ENCODE assay signal across 10 cellular contexts in the genomic region with DNA sequence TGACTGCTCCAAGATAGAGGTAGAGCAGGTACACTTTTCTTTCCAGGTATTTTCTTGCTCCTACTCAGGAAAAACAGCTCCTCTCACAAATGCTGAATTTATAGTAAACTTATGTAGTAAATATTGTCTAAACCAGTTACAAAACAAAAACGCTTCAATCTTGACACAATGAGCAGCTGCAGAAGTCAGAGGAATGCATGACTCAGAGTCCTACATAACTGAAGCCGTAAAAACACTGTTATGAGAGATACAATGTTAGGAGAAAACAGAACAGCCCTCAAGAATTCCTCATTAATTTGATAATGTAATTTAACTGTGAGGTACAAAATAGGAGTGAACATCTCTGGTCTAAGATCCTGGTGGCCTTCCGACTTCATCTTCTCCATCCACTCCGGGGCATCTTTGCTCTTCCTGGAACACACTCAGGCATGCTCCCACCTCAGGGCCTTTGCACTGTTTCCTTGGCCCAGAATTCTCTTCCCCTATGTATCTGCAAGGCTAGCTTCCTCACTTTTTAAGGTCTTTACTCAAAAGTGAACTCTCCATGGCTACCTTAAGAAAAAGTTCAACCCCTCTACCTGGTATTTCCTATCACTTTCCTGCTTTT.
A peak's percentile ranks its signal among the peaks of the same experiment; 100 is the strongest.
DNase-seq lines count a peak whose midpoint lies in the region; ATAC-seq and TF ChIP-seq lines count a peak whose summit lies in the region.
"Had no signal": no experiment of that assay in that cellular context is flagged by ENCODE, and none has a peak within 500 bp of the region (broad histone marks: within the 10 kb centered on the region; RNA-seq: fewer than 3 reads in every experiment).

No MANE protein-coding gene starts in this region.

- H3K79me2 ChIP-seq in PC-3 (ENCODE audit: low read length), result no peaks in the 10 kb centered on the region

- no TSS peak for BruUV-seq in PC-3 (replicated peaks; lab: Mats Ljungman, UMichigan)

- H3K9me3 ChIP-seq in PC-3 (ENCODE audit: low read length) (no peaks in the 10 kb centered on the region), tibial artery (no peaks in the 10 kb centered on the region)

- H3K4me3 ChIP-seq in PC-3 (ENCODE audit: low read length) (no peak overlapping the region), tibial artery (no peak overlapping the region)

- intact Hi-C loops in PC-3 (cut with micrococcal nuclease) (loop anchor here (5.0 kb wide), 1 partner anchor 246 kb away; no protein-coding TSS in a partner anchor), tibial artery (cut with DNase I; ENCODE audit: low total_unique reads) (no loop called here)

- H3K27me3 ChIP-seq in PC-3 (ENCODE audit: low read length) (no peaks in the 10 kb centered on the region), tibial artery (no peaks in the 10 kb centered on the region)

- H3K27ac ChIP-seq in PC-3 (ENCODE audit: low read length) (no peak overlapping the region), tibial artery (peak overlapping the region; percentile 39 to 46)

- peaks cover 7% of the 10 kb centered on the region for H3K36me3 Mint-ChIP-seq in activated T-cell treated with anti-CD3 and anti-CD28 coated beads, Interleukin-2, amount 50 U/mL, for 24 hours (ENCODE audit: low read depth)

- H3K9ac ChIP-seq in PC-3 (ENCODE audit: low read length), result no peak overlapping the region

- H3F3A ChIP-seq in PC-3 (ENCODE audit: low read length, unreplicated experiment), result no peaks in the 10 kb centered on the region

- no peak overlapping the region for H2AFZ ChIP-seq in PC-3 (ENCODE audit: low read length)

- no peak for TF ChIP-seq CTCF in PC-3 (conservative IDR thresholded peaks at IDR 0.05; ENCODE audit: low read depth, low read length)
- TF ChIP-seq CTCF in tibial artery (IDR thresholded peaks at IDR 0.05), result no peak

- no peaks in the 10 kb centered on the region for H3K27me3 Mint-ChIP-seq in activated T-cell treated with anti-CD3 and anti-CD28 coated beads, Interleukin-2, amount 50 U/mL, for 24 hours

- no peaks in the 10 kb centered on the region for H4K20me1 ChIP-seq in PC-3 (ENCODE audit: low read length)

- H3K36me3 ChIP-seq in PC-3 (ENCODE audit: low read depth, low read length), result no peaks in the 10 kb centered on the region
- H3K36me3 ChIP-seq in tibial artery, result no peaks in the 10 kb centered on the region

- H3K4me1 ChIP-seq in PC-3 (ENCODE audit: insufficient read depth, low read length) (peaks cover 11% of the 10 kb centered on the region), tibial artery (peaks cover 0 to 36% (median 15%) of the 10 kb centered on the region in 4 donors)

- no peak overlapping the region for H3K4me3 Mint-ChIP-seq in activated T-cell treated with anti-CD3 and anti-CD28 coated beads, Interleukin-2, amount 50 U/mL, for 24 hours

- POLR2A ChIA-PET in PC-3 (lab: Charles Lee; ENCODE audit: unreplicated experiment), result no interaction called here

- CTCF ChIA-PET in PC-3 (lab: Charles Lee), result no interaction called here

- H3K4me2 ChIP-seq in PC-3 (ENCODE audit: low read length), result no peak overlapping the region

- no peaks in the 10 kb centered on the region for H3K9me3 Mint-ChIP-seq in activated T-cell treated with anti-CD3 and anti-CD28 coated beads, Interleukin-2, amount 50 U/mL, for 24 hours

- ATAC-seq in PC-3 (peak; percentile 95), GM21737 (IDR thresholded peaks at IDR 0.05; ENCODE audit: unreplicated experiment) (no peak)

- peaks cover 32% of the 10 kb centered on the region for H3K4me1 Mint-ChIP-seq in activated T-cell treated with anti-CD3 and anti-CD28 coated beads, Interleukin-2, amount 50 U/mL, for 24 hours (ENCODE audit: low read depth)

- DNase-seq in PC-3 (peak; percentile 55), dedifferentiated amniotic fluid mesenchymal stem cell (ENCODE audit: extremely low spot score) (peak; percentile 67), left kidney (ENCODE audit: low read depth, low spot score) (peak; percentile 19), tibial artery (no peak), NAMALWA (ENCODE audit: low spot score) (no peak), globus pallidus (ENCODE audit: low spot score) (no peak)
- no peak for DNase-seq in activated T-cell treated with anti-CD3 and anti-CD28 coated beads, Interleukin-2, amount 50 U/mL, for 24 hours
- DNase-seq: activated CD4-positive, alpha-beta T cell treated with anti-CD3 and anti-CD28 coated beads, Interleukin-2, amount 50 U/mL, for 1 hour; NCI-H446 treated with DMSO at 0.1 percent for 48 hours had no signal

- H3K9me2 ChIP-seq in PC-3 (replicated peaks; ENCODE audit: low read length), result no peaks in the 10 kb centered on the region

- no peak overlapping the region for H3K27ac Mint-ChIP-seq in activated T-cell treated with anti-CD3 and anti-CD28 coated beads, Interleukin-2, amount 50 U/mL, for 24 hours

Comparison
In these comparisons a context has a peak if more than half of its experiments do, and no peak if none do; other contexts are left out.
1. DNase-seq: peak in PC-3 (single experiment), dedifferentiated amniotic fluid mesenchymal stem cell (single experiment) and left kidney (single experiment); none in tibial artery (0 of 2), NAMALWA (single experiment), activated T-cell treated with anti-CD3 and anti-CD28 coated beads, Interleukin-2, amount 50 U/mL, for 24 hours (single experiment) and globus pallidus (single experiment).